In the genomic region with DNA sequence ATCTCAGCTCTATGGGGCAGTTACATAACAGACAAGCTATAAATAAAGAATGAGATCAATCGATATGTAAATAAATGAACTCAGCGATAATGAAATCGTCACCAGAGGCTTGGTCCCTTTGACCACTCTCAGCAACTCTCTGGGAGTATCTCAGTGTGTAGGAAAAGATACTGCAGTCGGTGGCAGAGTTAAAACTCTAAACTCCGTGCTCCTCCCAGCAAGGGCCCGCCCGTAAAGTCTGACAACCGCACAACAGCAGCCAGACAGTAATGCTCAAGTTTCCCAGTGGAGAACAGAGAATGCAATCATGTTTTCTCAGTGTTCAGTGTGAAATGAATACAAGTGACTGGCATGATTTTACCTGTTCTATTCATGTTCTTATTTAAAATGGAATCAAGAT, we compare ENCODE assay signal across 1 cellular context.
TF ChIP-seq lines count a peak whose summit lies in the region.

No MANE protein-coding gene starts in this region.

TF ChIP-seq in HEK293, 187 proteins besides CTCF, POLR2A, EP300 and RAD21 (continued from another document):
- no peak for TF ChIP-seq ZNF518A (tag by site-specific recombination; conservative IDR thresholded peaks at IDR 0.05; ENCODE audit: low read depth)
- TF ChIP-seq PRDM1 (tag by site-specific recombination; IDR thresholded peaks at IDR 0.05), result peak; percentile 49; the same call in 1 of the 2 replicates
- peak; percentile 25; the same call in 1 of the 2 replicates for TF ChIP-seq ZIC2 (tag by site-specific recombination; IDR thresholded peaks at IDR 0.05)
- TF ChIP-seq ZFP3 (tag by site-specific recombination; IDR thresholded peaks at IDR 0.05; ENCODE audit: low read depth), result no peak
- no peak for TF ChIP-seq ZNF626 (tag by site-specific recombination; IDR thresholded peaks at IDR 0.05)
- TF ChIP-seq, protein P1, sequence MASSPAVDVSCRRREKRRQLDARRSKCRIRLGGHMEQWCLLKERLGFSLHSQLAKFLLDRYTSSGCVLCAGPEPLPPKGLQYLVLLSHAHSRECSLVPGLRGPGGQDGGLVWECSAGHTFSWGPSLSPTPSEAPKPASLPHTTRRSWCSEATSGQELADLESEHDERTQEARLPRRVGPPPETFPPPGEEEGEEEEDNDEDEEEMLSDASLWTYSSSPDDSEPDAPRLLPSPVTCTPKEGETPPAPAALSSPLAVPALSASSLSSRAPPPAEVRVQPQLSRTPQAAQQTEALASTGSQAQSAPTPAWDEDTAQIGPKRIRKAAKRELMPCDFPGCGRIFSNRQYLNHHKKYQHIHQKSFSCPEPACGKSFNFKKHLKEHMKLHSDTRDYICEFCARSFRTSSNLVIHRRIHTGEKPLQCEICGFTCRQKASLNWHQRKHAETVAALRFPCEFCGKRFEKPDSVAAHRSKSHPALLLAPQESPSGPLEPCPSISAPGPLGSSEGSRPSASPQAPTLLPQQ (tag by site-specific recombination; IDR thresholded peaks at IDR 0.05), result 0 out of 2 replicates have a peak, but pooled peaks have one; percentile 21
- no peak for TF ChIP-seq KLF16 (tag by site-specific recombination; IDR thresholded peaks at IDR 0.05)
- peak; percentile 88; the same call in 1 of the 2 replicates for TF ChIP-seq TRIM28 (IDR thresholded peaks at IDR 0.05; ENCODE audit: borderline replicate concordance, low read length)
- TF ChIP-seq ZNF791 (tag by site-specific recombination; IDR thresholded peaks at IDR 0.05), result no peak
- TF ChIP-seq ZNF658 (tag by site-specific recombination; IDR thresholded peaks at IDR 0.05), result no peak
- TF ChIP-seq ZNF837 (tag by site-specific recombination; IDR thresholded peaks at IDR 0.05), result no peak
- TF ChIP-seq ZNF292 (tag by site-specific recombination; IDR thresholded peaks at IDR 0.05; ENCODE audit: borderline replicate concordance, low read depth), result no peak
- TF ChIP-seq ZNF600 (tag by site-specific recombination; IDR thresholded peaks at IDR 0.05), result peak; percentile 65
- TF ChIP-seq SP3 (tag by site-specific recombination; IDR thresholded peaks at IDR 0.05), result no peak
- no peak for TF ChIP-seq ZNF510 (tag by site-specific recombination; IDR thresholded peaks at IDR 0.05; ENCODE audit: insufficient replicate concordance)
- TF ChIP-seq MZF1 (tag by site-specific recombination; IDR thresholded peaks at IDR 0.05; ENCODE audit: borderline replicate concordance), result no peak
- TF ChIP-seq ZBTB44 (tag by site-specific recombination; IDR thresholded peaks at IDR 0.05), result 0 out of 2 replicates have a peak, but pooled peaks have one; percentile 5
- TF ChIP-seq ZNF174 (tag by site-specific recombination; IDR thresholded peaks at IDR 0.05), result no peak
- TF ChIP-seq SCRT1 (tag by site-specific recombination; IDR thresholded peaks at IDR 0.05; ENCODE audit: borderline replicate concordance), result no peak
- no peak for TF ChIP-seq ZNF560 (tag by site-specific recombination; IDR thresholded peaks at IDR 0.05; ENCODE audit: borderline replicate concordance)
- TF ChIP-seq IKZF3 (tag by site-specific recombination; IDR thresholded peaks at IDR 0.05), result 0 out of 2 replicates have a peak, but pooled peaks have one; percentile 15
- no peak for TF ChIP-seq ZNF302 (tag by site-specific recombination; IDR thresholded peaks at IDR 0.05; ENCODE audit: low read depth)
- no peak for TF ChIP-seq ZXDB (tag by site-specific recombination; IDR thresholded peaks at IDR 0.05)
- no peak for TF ChIP-seq MYNN (tag by site-specific recombination; IDR thresholded peaks at IDR 0.05; ENCODE audit: borderline replicate concordance)
- TF ChIP-seq FEZF1 (tag by site-specific recombination; IDR thresholded peaks at IDR 0.05), result no peak
- TF ChIP-seq ZNF621 (tag by site-specific recombination; IDR thresholded peaks at IDR 0.05), result no peak
- TF ChIP-seq ZNF544 (tag by site-specific recombination; IDR thresholded peaks at IDR 0.05), result no peak
- TF ChIP-seq ZNF223 (tag by site-specific recombination; IDR thresholded peaks at IDR 0.05), result no peak
- TF ChIP-seq ZNF140 (tag by site-specific recombination; IDR thresholded peaks at IDR 0.05), result no peak
- TF ChIP-seq EGR2 (tag by site-specific recombination; IDR thresholded peaks at IDR 0.05; ENCODE audit: low read depth), result no peak
- no peak for TF ChIP-seq HOXC10 (CRISPR knock-in tag; IDR thresholded peaks at IDR 0.05)
- TF ChIP-seq, protein P2, sequence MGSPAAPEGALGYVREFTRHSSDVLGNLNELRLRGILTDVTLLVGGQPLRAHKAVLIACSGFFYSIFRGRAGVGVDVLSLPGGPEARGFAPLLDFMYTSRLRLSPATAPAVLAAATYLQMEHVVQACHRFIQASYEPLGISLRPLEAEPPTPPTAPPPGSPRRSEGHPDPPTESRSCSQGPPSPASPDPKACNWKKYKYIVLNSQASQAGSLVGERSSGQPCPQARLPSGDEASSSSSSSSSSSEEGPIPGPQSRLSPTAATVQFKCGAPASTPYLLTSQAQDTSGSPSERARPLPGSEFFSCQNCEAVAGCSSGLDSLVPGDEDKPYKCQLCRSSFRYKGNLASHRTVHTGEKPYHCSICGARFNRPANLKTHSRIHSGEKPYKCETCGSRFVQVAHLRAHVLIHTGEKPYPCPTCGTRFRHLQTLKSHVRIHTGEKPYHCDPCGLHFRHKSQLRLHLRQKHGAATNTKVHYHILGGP (tag by site-specific recombination; IDR thresholded peaks at IDR 0.05), result no peak
- no peak for TF ChIP-seq ZNF148 (tag by site-specific recombination; IDR thresholded peaks at IDR 0.05; ENCODE audit: borderline replicate concordance)
- TF ChIP-seq, protein P3, sequence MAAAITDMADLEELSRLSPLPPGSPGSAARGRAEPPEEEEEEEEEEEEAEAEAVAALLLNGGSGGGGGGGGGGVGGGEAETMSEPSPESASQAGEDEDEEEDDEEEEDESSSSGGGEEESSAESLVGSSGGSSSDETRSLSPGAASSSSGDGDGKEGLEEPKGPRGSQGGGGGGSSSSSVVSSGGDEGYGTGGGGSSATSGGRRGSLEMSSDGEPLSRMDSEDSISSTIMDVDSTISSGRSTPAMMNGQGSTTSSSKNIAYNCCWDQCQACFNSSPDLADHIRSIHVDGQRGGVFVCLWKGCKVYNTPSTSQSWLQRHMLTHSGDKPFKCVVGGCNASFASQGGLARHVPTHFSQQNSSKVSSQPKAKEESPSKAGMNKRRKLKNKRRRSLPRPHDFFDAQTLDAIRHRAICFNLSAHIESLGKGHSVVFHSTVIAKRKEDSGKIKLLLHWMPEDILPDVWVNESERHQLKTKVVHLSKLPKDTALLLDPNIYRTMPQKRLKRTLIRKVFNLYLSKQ (tag by site-specific recombination; IDR thresholded peaks at IDR 0.05; ENCODE audit: borderline replicate concordance), result no peak
- no peak for TF ChIP-seq ZNF529 (tag by site-specific recombination; IDR thresholded peaks at IDR 0.05; ENCODE audit: insufficient replicate concordance)
